In genomic region chr11:73625690-73626318, GRCh38 we compare ENCODE assay signal across 8 cellular contexts. TPM values are rescaled to one million over a fixed set of nuclear protein-coding genes. Genes with fewer than 3 reads are reported as not detected.
DNase-seq lines count a peak whose midpoint lies in the region; ATAC-seq, FAIRE-seq and TF ChIP-seq lines count a peak whose summit lies in the region.

No MANE protein-coding gene starts in this region.

- H3F3A ChIP-seq in GM23248 (ENCODE audit: insufficient read depth) = no peaks in the 10 kb centered on the region

- H3K4me1 ChIP-seq in ACC112 (ENCODE audit: control insufficient read depth, insufficient read depth, low read length, unreplicated experiment) (no peaks in the 10 kb centered on the region), GM23248 (ENCODE audit: insufficient read depth) (no peaks in the 10 kb centered on the region)

- H3K36me3 ChIP-seq in ACC112 (ENCODE audit: insufficient read depth, low read length) (no peaks in the 10 kb centered on the region), GM23248 (ENCODE audit: low read depth) (no peaks in the 10 kb centered on the region), bronchial epithelial cell (ENCODE audit: control insufficient read depth, insufficient read depth, low read length) (no peaks in the 10 kb centered on the region)

- in situ Hi-C loops in GM23248 (cut with MboI) = no loop called here

- no peak for FAIRE-seq in bronchial epithelial cell (lab: Jason Lieb, UNC)

- no peak overlapping the region for H3K4me3 Mint-ChIP-seq in activated B cell treated with CpG ODN at 0.5 μM for 24 hours

- peaks cover 9% of the 10 kb centered on the region for H3K27me3 Mint-ChIP-seq in activated B cell treated with CpG ODN at 0.5 μM for 24 hours

- H3K36me3 Mint-ChIP-seq in activated B cell treated with CpG ODN at 0.5 μM for 24 hours (ENCODE audit: low read depth) = no peaks in the 10 kb centered on the region

- no peak overlapping the region for H3K27ac Mint-ChIP-seq in activated B cell treated with CpG ODN at 0.5 μM for 24 hours

- peak; percentile 93 for ATAC-seq in activated B cell treated with CpG ODN at 0.5 μM for 24 hours (ENCODE audit: low read depth)
- no peak for ATAC-seq in GM18517 (IDR thresholded peaks at IDR 0.05; ENCODE audit: unreplicated experiment)

- H3K4me2 ChIP-seq in GM23248 (ENCODE audit: unreplicated experiment) = peak overlapping the region; percentile 83

- peak; percentile 76 for TF ChIP-seq CTCF in activated B cell treated with CpG ODN at 0.5 μM for 24 hours (IDR thresholded peaks at IDR 0.05)
- peak; percentile 78 for TF ChIP-seq CTCF in bronchial epithelial cell (IDR thresholded peaks at IDR 0.05; ENCODE audit: insufficient read depth, low read length, severe bottlenecking)

- CTCF ChIA-PET in activated B cell treated with CpG ODN at 0.5 μM for 24 hours (lab: Charles Lee) = interaction anchor here (0.6 to 4.8 kb wide), 20 partner anchors 10 to 306 kb away, joined by 3 to 112 read pairs (median 4); no protein-coding TSS in a partner anchor

- POLR2A ChIA-PET in activated B cell treated with CpG ODN at 0.5 μM for 24 hours (lab: Charles Lee) = interaction anchor here (0.6 to 1.5 kb wide), 2 partner anchors 27 to 35 kb away, joined by 4 to 7 read pairs; partner anchors contain the start of gene FAM168A

- H3K27me3 ChIP-seq in ACC112 (ENCODE audit: insufficient read depth, low read length) (peaks cover 20% of the 10 kb centered on the region), GM23248 (replicated peaks; ENCODE audit: insufficient read depth) (peaks cover 12% of the 10 kb centered on the region; the same call in 1 of the 2 replicates), bronchial epithelial cell (ENCODE audit: control insufficient read depth, insufficient read depth, low read length) (peaks cover 2% of the 10 kb centered on the region)

- no peaks in the 10 kb centered on the region for H4K20me1 ChIP-seq in GM23248 (ENCODE audit: insufficient read depth)

- peak overlapping the region; percentile 48 for H3K9ac ChIP-seq in GM23248

- H3K4me1 Mint-ChIP-seq in activated B cell treated with CpG ODN at 0.5 μM for 24 hours = peaks cover 8% of the 10 kb centered on the region

- H3K27ac ChIP-seq in ACC112 (ENCODE audit: low read depth, low read length) = no peak overlapping the region
- H3K27ac ChIP-seq in GM23248 = no peak overlapping the region

- no peaks in the 10 kb centered on the region for H3K79me2 ChIP-seq in ACC112 (ENCODE audit: control insufficient read depth, insufficient read depth, low read length, unreplicated experiment)
- no peaks in the 10 kb centered on the region for H3K79me2 ChIP-seq in GM23248 (ENCODE audit: insufficient read depth)

- H3K9me3 Mint-ChIP-seq in activated B cell treated with CpG ODN at 0.5 μM for 24 hours = no peaks in the 10 kb centered on the region

- intact Hi-C loops in activated B cell treated with CpG ODN at 0.5 μM for 24 hours (cut with micrococcal nuclease) = loop anchor here (1.0 kb wide), 1 partner anchor 35 kb away; no protein-coding TSS in a partner anchor

- H3K9me2 ChIP-seq in GM23248 (ENCODE audit: insufficient read depth) = no peaks in the 10 kb centered on the region

- DNase-seq in GM23248 = peak; percentile 80
- DNase-seq in NCI-H345 (lab: John Stamatoyannopoulos, UW) = peak; percentile 77
- peak; percentile 34 for DNase-seq in activated B cell treated with CpG ODN at 0.5 μM for 24 hours
- peak; percentile 69 for DNase-seq in bronchial epithelial cell (ENCODE audit: low read depth)
- DNase-seq in islet precursor cell = peak; percentile 84
- peak; percentile 26 to 48 for DNase-seq in stimulated activated CD4-positive, alpha-beta T cell treated with anti-CD3 and anti-CD28 coated beads, Interleukin-1b, Interleukin-23, amount 100 ng/mL, for 1 hour (ENCODE audit: low read depth in 2 of 2)

- H2AFZ ChIP-seq in ACC112 (ENCODE audit: low read length, unreplicated experiment) (peak overlapping the region; percentile 90), GM23248 (peak overlapping the region; percentile 83)

- 10 to 13% methylated on average over 20 of the region's 20 CpGs for WGBS in GM23248 (ENCODE audit: low coverage in 1 of 2, low lambda C conversion rate in 2 of 2, missing lambda C conversion rate in 2 of 2), 2 experiments

- H3K4me3 ChIP-seq in ACC112 (ENCODE audit: low read depth, low read length) (peak overlapping the region; percentile 54), GM23248 (peak overlapping the region; percentile 70), bronchial epithelial cell (ENCODE audit: low read depth, low read length) (no peak overlapping the region)

- H3K9me3 ChIP-seq in GM23248 (ENCODE audit: low read depth) = no peaks in the 10 kb centered on the region

RNA-seq across cellular contexts. Expression of gene PLEKHB1, which starts 20.6 kb away (rescaled TPM):
- total RNA-seq in GM23248 (2014; rRNA removed; shearing (Covaris generic)) = not detected in 2 replicates
- polyA plus RNA-seq in GM23248 (2016; fragmentation: Nextera tagmentation; extraction: Ambion mirVana) = not detected in 2 replicates
- total RNA-seq in activated B cell treated with CpG ODN at 0.5 μM for 24 hours = 5.0 and 5.6 TPM in 2 replicates
- total RNA-seq in bronchial epithelial cell = 0.13 TPM in 1 of 2 replicates, not detected in the other

RNA-seq across cellular contexts. Expression of gene FAM168A, which starts 27.9 kb away (rescaled TPM):
- 26.4 and 26.7 TPM in 2 replicates for total RNA-seq in GM23248 (2014; rRNA removed; shearing (Covaris generic))
- 8.2 and 9.1 TPM in 2 replicates for polyA plus RNA-seq in GM23248 (2016; fragmentation: Nextera tagmentation; extraction: Ambion mirVana)
- total RNA-seq in activated B cell treated with CpG ODN at 0.5 μM for 24 hours (14.1 and 16.5 TPM in 2 replicates), bronchial epithelial cell (4.7 and 5.8 TPM in 2 replicates)

Comparison
In these comparisons a context has a peak if more than half of its experiments do, and no peak if none do; other contexts are left out.
1. DNase-seq: peak in every context shown above with its lines; median percentile 84 in islet precursor cell; 80 in GM23248; 77 in NCI-H345; 69 in bronchial epithelial cell; 37 in stimulated activated CD4-positive, alpha-beta T cell treated with anti-CD3 and anti-CD28 coated beads, Interleukin-1b, Interleukin-23, amount 100 ng/mL, for 1 hour; 34 in activated B cell treated with CpG ODN at 0.5 μM for 24 hours.